Comparison of ENCODE assay signal across 23 cellular contexts in genomic region chr1:235279627-235280194, GRCh38.
"Had no signal": no experiment of that assay in that cellular context is flagged by ENCODE, and none has a peak within 500 bp of the region (broad histone marks: within the 10 kb centered on the region; RNA-seq: fewer than 3 reads in every experiment).

No MANE protein-coding gene starts in this region.

- H3K36me3 ChIP-seq: gastrocnemius medialis, heart right ventricle, right atrium auricular region, suprapubic skin, vagina had no signal

- H3K27ac Mint-ChIP-seq: activated naive CD4-positive, alpha-beta T cell treated with anti-CD3 and anti-CD28 coated beads, Interleukin-2, amount 50 U/mL, for 72 hours; nephron; stimulated activated naive CD8-positive, alpha-beta T cell treated with anti-CD3 and anti-CD28 coated beads, Interleukin-15, amount 100 ng/mL, for 72 hours; T-helper 1 cell treated with Interleukin-12 subunit alpha and Interleukin-12 subunit beta and Interleukin-4 antibody, amounts not matched to agents 30 μg/mL and 1 μg/mL, for 36 hours had no signal

- ATAC-seq: activated CD4-positive, CD25-positive, alpha-beta regulatory T cell treated with anti-CD3 and anti-CD28 coated beads, Interleukin-2, amount 50 U/mL, for 24 hours; activated naive CD4-positive, alpha-beta T cell treated with anti-CD3 and anti-CD28 coated beads, Interleukin-2, amount 50 U/mL, for 72 hours; gastrocnemius medialis; stimulated activated naive CD8-positive, alpha-beta T cell treated with anti-CD3 and anti-CD28 coated beads, Interleukin-15, amount 100 ng/mL, for 72 hours had no signal

- DNase-seq: activated CD4-positive, alpha-beta T cell treated with anti-CD3 and anti-CD28 coated beads, Interleukin-2, amount 50 U/mL, for 1 hour; activated CD8-positive, alpha-beta memory T cell treated with anti-CD3 and anti-CD28 coated beads for 24 hours; activated CD8-positive, alpha-beta memory T cell treated with anti-CD3 and anti-CD28 coated beads, Interleukin-2, amount 50 U/mL, for 48 hours; activated effector memory CD4-positive, alpha-beta T cell treated with Interleukin-2 at 50 U/mL for 16 hours; activated T-cell treated with anti-CD3 and anti-CD28 coated beads, Interleukin-2, amount 50 U/mL, for 48 hours; amygdala; caudate nucleus; erythroblast; gastrocnemius medialis; heart right ventricle; occipital lobe; stimulated activated CD4-positive, alpha-beta T cell treated with anti-CD3 and anti-CD28 coated beads, Interleukin-15, amount 100 ng/mL, for 24 hours; stimulated activated CD4-positive, alpha-beta T cell treated with anti-CD3 and anti-CD28 coated beads, Interleukin-2, amount 100 ng/mL, for 48 hours; stimulated activated naive CD8-positive, alpha-beta T cell treated with anti-CD3 and anti-CD28 coated beads, Interleukin-15, amount 100 ng/mL, for 72 hours had no signal

- H3K27ac ChIP-seq: gastrocnemius medialis, heart right ventricle, right atrium auricular region, skin epidermis, suprapubic skin, vagina had no signal

- H3K9me3 ChIP-seq: gastrocnemius medialis, heart right ventricle, right atrium auricular region, suprapubic skin, vagina had no signal

- H3K4me3 ChIP-seq: gastrocnemius medialis, heart right ventricle, right atrium auricular region, skin epidermis, suprapubic skin, vagina had no signal

- H3K27me3 Mint-ChIP-seq: progenitor cell of endocrine pancreas; stimulated activated naive CD8-positive, alpha-beta T cell treated with anti-CD3 and anti-CD28 coated beads, Interleukin-15, amount 100 ng/mL, for 72 hours had no signal

- H3K9me3 Mint-ChIP-seq: activated naive CD4-positive, alpha-beta T cell treated with anti-CD3 and anti-CD28 coated beads, Interleukin-2, amount 50 U/mL, for 72 hours; nephron; stimulated activated naive CD8-positive, alpha-beta T cell treated with anti-CD3 and anti-CD28 coated beads, Interleukin-15, amount 100 ng/mL, for 72 hours; T-helper 1 cell treated with Interleukin-12 subunit alpha and Interleukin-12 subunit beta and Interleukin-4 antibody, amounts not matched to agents 30 μg/mL and 1 μg/mL, for 36 hours had no signal

- H3K4me3 Mint-ChIP-seq: nephron; stimulated activated naive CD8-positive, alpha-beta T cell treated with anti-CD3 and anti-CD28 coated beads, Interleukin-15, amount 100 ng/mL, for 72 hours; T-helper 1 cell treated with Interleukin-12 subunit alpha and Interleukin-12 subunit beta and Interleukin-4 antibody, amounts not matched to agents 30 μg/mL and 1 μg/mL, for 36 hours had no signal

- H3K27me3 ChIP-seq: gastrocnemius medialis, heart right ventricle, right atrium auricular region, suprapubic skin, vagina had no signal
